In the genomic region with DNA sequence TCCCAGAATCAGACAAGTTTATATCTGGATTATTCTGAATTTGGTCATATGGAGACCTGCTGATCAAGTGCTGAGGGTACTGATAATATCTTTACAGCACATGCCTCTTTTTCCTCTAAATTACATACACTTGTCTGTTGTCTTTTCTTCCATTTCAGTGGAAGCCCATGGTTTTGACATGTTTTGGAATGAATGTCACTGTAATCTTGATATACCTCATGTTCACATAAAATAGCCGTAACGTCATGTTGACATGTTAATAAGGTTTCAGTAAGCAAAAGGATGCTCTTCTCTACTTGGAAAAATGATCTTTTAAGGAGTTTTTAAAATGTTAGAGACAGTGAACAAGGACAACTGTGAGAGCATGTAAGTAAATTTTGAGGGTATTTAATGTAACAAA, we compare ENCODE assay signal across 21 cellular contexts. TPM values are rescaled to one million over a fixed set of nuclear protein-coding genes. Genes with fewer than 3 reads are reported as not detected.
"Had no signal": no experiment of that assay in that cellular context is flagged by ENCODE, and none has a peak within 500 bp of the region (broad histone marks: within the 10 kb centered on the region; RNA-seq: fewer than 3 reads in every experiment).

No MANE protein-coding gene starts in this region.

- H3K27me3 Mint-ChIP-seq: natural killer cell treated with Interleukin-12 subunit alpha and Interleukin-12 subunit beta and Interleukin-15 and Interleukin-18, amount 100 ng/mL, for 72 hours had no signal

- H3K36me3 ChIP-seq: gastrocnemius medialis had no signal

- ATAC-seq: activated CD4-positive, CD25-positive, alpha-beta regulatory T cell treated with anti-CD3 and anti-CD28 coated beads, Interleukin-2, amount 50 U/mL, for 24 hours; gastrocnemius medialis; left ventricle myocardium superior; natural killer cell treated with Interleukin-12 subunit alpha and Interleukin-12 subunit beta and Interleukin-15 and Interleukin-18, amount 100 ng/mL, for 72 hours; sciatic nerve; stimulated activated naive CD8-positive, alpha-beta T cell treated with anti-CD3 and anti-CD28 coated beads, Interleukin-15, Interleukin-2, amounts not matched to agents 100 U/mL and 50 U/mL, for 24 hours had no signal

- FAIRE-seq: endothelial cell of umbilical vein had no signal

- H3K27ac ChIP-seq: brain microvascular endothelial cell, gastrocnemius medialis had no signal

- DNase-seq: activated CD4-positive, alpha-beta T cell treated with anti-CD3 and anti-CD28 coated beads, Interleukin-2, amount 50 U/mL, for 1 hour; activated gamma-delta T cell treated with Interleukin-2 at 50 U/mL for 16 hours; activated T-cell treated with anti-CD3 and anti-CD28 coated beads, Interleukin-2, amount 50 U/mL, for 1 hour; aorta; brain microvascular endothelial cell; central memory CD4-positive, alpha-beta T cell; dermis blood vessel endothelial cell; effector memory CD4-positive, alpha-beta T cell; gastrocnemius medialis; hippocampal formation; left ventricle myocardium superior; mammary epithelial cell; nucleus accumbens; stimulated activated CD4-positive, alpha-beta T cell treated with anti-CD3 and anti-CD28 coated beads, Interleukin-4, amount 100 ng/mL, for 1 hour; stimulated activated naive CD8-positive, alpha-beta T cell treated with anti-CD3 and anti-CD28 coated beads, Interleukin-15, Interleukin-2, amounts not matched to agents 100 U/mL and 50 U/mL, for 24 hours had no signal

- H3K4me1 Mint-ChIP-seq: activated naive CD4-positive, alpha-beta T cell treated with anti-CD3 and anti-CD28 coated beads, Interleukin-2, amount 50 U/mL, for 24 hours had no signal

- H3K4me3 ChIP-seq: gastrocnemius medialis had no signal

- H3K27me3 ChIP-seq: brain microvascular endothelial cell, gastrocnemius medialis had no signal

- H3K36me3 Mint-ChIP-seq: activated naive CD4-positive, alpha-beta T cell treated with anti-CD3 and anti-CD28 coated beads, Interleukin-2, amount 50 U/mL, for 24 hours; natural killer cell treated with Interleukin-12 subunit alpha and Interleukin-12 subunit beta and Interleukin-15 and Interleukin-18, amount 100 ng/mL, for 72 hours had no signal

- H3K9me3 Mint-ChIP-seq: activated naive CD4-positive, alpha-beta T cell treated with anti-CD3 and anti-CD28 coated beads, Interleukin-2, amount 50 U/mL, for 24 hours; natural killer cell treated with Interleukin-12 subunit alpha and Interleukin-12 subunit beta and Interleukin-15 and Interleukin-18, amount 100 ng/mL, for 72 hours had no signal

- H3K27ac Mint-ChIP-seq: activated naive CD4-positive, alpha-beta T cell treated with anti-CD3 and anti-CD28 coated beads, Interleukin-2, amount 50 U/mL, for 24 hours; natural killer cell treated with Interleukin-12 subunit alpha and Interleukin-12 subunit beta and Interleukin-15 and Interleukin-18, amount 100 ng/mL, for 72 hours had no signal

- H3K4me3 Mint-ChIP-seq: activated naive CD4-positive, alpha-beta T cell treated with anti-CD3 and anti-CD28 coated beads, Interleukin-2, amount 50 U/mL, for 24 hours; natural killer cell treated with Interleukin-12 subunit alpha and Interleukin-12 subunit beta and Interleukin-15 and Interleukin-18, amount 100 ng/mL, for 72 hours had no signal

- H3K9me3 ChIP-seq: gastrocnemius medialis had no signal

RNA-seq across cellular contexts. Expression of a gene that starts 55.9 kb away (rescaled TPM):
- total RNA-seq: T-helper 2 cell treated with Interferon-gamma antibody and Interleukin-4, amounts not matched to agents 100 ng/mL and 5 ng/mL, for 36 hours had no signal
